Comparison of ENCODE assay signal across 9 cellular contexts in genomic region chr4:122783301-122784215, GRCh38. TPM values are rescaled to one million over a fixed set of nuclear protein-coding genes. Genes with fewer than 3 reads are reported as not detected.
A peak's percentile ranks its signal among the peaks of the same experiment; 100 is the strongest.
DNase-seq lines count a peak whose midpoint lies in the region; ATAC-seq, FAIRE-seq and TF ChIP-seq lines count a peak whose summit lies in the region.
"Had no signal": no experiment of that assay in that cellular context is flagged by ENCODE, and none has a peak within 500 bp of the region (broad histone marks: within the 10 kb centered on the region; RNA-seq: fewer than 3 reads in every experiment).

No MANE protein-coding gene starts in this region.

- H3K27ac ChIP-seq in HUES6 (ENCODE audit: low read depth, low read length) = peak overlapping the region; percentile 96
- H3K27ac ChIP-seq in breast epithelium = peak overlapping the region; percentile 61 to 67
- H3K27ac ChIP-seq in kidney (ENCODE audit: low read depth in 2 of 2, low read length in 2 of 2) = no peak overlapping the region
- peak overlapping the region; percentile 39 to 48 (median 42) for H3K27ac ChIP-seq in transverse colon
- H3K27ac ChIP-seq in OCI-LY7 (ENCODE audit: low read depth, low read length, poor library complexity, severe bottlenecking) = no peak overlapping the region

- no peak for TF ChIP-seq CTCF in breast epithelium (IDR thresholded peaks at IDR 0.05)
- no peak for TF ChIP-seq CTCF in kidney (IDR thresholded peaks at IDR 0.05; ENCODE audit: borderline replicate concordance, extremely low read depth, insufficient read depth)
- no peak for TF ChIP-seq CTCF in transverse colon (IDR thresholded peaks at IDR 0.05)
- TF ChIP-seq CTCF in OCI-LY7 (conservative IDR thresholded peaks at IDR 0.05; ENCODE audit: low read length) = no peak

- peaks cover 49% of the 10 kb centered on the region for H3K4me1 ChIP-seq in HUES6 (ENCODE audit: control insufficient read depth, insufficient read depth, low read length)
- H3K4me1 ChIP-seq in breast epithelium = no peaks in the 10 kb centered on the region
- peaks cover 0 to 4% of the 10 kb centered on the region in 2 donors for H3K4me1 ChIP-seq in kidney (ENCODE audit: control insufficient read depth in 1 of 2, insufficient read depth in 1 of 2, low read depth in 1 of 2, low read length in 2 of 2)
- peaks cover 6 to 19% (median 11%) of the 10 kb centered on the region in 4 donors for H3K4me1 ChIP-seq in transverse colon
- no peaks in the 10 kb centered on the region for H3K4me1 ChIP-seq in OCI-LY7 (ENCODE audit: insufficient read depth, low read length, poor library complexity, severe bottlenecking)

- no peaks in the 10 kb centered on the region for H3K9me2 ChIP-seq in OCI-LY7 (ENCODE audit: insufficient read depth, low read length)

- no peaks in the 10 kb centered on the region for H3K79me2 ChIP-seq in OCI-LY7 (ENCODE audit: insufficient read depth, low read depth, low read length)

- H3K9me3 ChIP-seq in HUES6 (ENCODE audit: control insufficient read depth, insufficient read depth, low read depth, low read length) = peaks cover 7% of the 10 kb centered on the region
- no peaks in the 10 kb centered on the region for H3K9me3 ChIP-seq in breast epithelium
- no peaks in the 10 kb centered on the region for H3K9me3 ChIP-seq in kidney (ENCODE audit: control insufficient read depth in 1 of 2, low read length in 2 of 2)
- H3K9me3 ChIP-seq in transverse colon = no peaks in the 10 kb centered on the region
- no peaks in the 10 kb centered on the region for H3K9me3 ChIP-seq in OCI-LY7 (ENCODE audit: low read length)

- peak overlapping the region; percentile 36 for H3K4me3 ChIP-seq in HUES6 (ENCODE audit: low read depth, low read length)
- peak overlapping the region in 1 of 3 donors; percentile 11 for H3K4me3 ChIP-seq in breast epithelium
- H3K4me3 ChIP-seq in kidney (ENCODE audit: low read length in 2 of 2) = peak overlapping the region in 1 of 2 donors; percentile 19
- H3K4me3 ChIP-seq in transverse colon = no peak overlapping the region
- H3K4me3 ChIP-seq in OCI-LY7 (ENCODE audit: low read depth, low read length, poor library complexity, severe bottlenecking) = no peak overlapping the region

- no peak for TF ChIP-seq EP300 in transverse colon (IDR thresholded peaks at IDR 0.05; ENCODE audit: low read depth)

- BruUV-seq in OCI-LY7 (replicated peaks; lab: Mats Ljungman, UMichigan) = no TSS peak

- no peak for TF ChIP-seq POLR2A in breast epithelium (IDR thresholded peaks at IDR 0.05)
- no peak for TF ChIP-seq POLR2A in transverse colon (IDR thresholded peaks at IDR 0.05)

- ATAC-seq in GM18519 (IDR thresholded peaks at IDR 0.05; ENCODE audit: low FRiP score, unreplicated experiment) = no peak

- DNase-seq in breast epithelium (ENCODE audit: low spot score in 2 of 2) = peak in 1 of 2 donors; percentile 89
- DNase-seq in kidney = peak; percentile 76
- DNase-seq in transverse colon = peak; percentile 21
- no peak for DNase-seq in SHP77 treated with DMSO at 0.1 percent for 48 hours (lab: John Stamatoyannopoulos, UW)
- no peak for DNase-seq in OCI-LY7 (ENCODE audit: low spot score)
- DNase-seq in activated CD4-positive, alpha-beta T cell treated with anti-CD3 and anti-CD28 coated beads for 1 hour = no peak
- DNase-seq: activated gamma-delta T cell treated with Interleukin-2 at 50 U/mL for 16 hours had no signal

- no peak overlapping the region for H2AFZ ChIP-seq in OCI-LY7 (ENCODE audit: low read length)

- no peak for FAIRE-seq in kidney (lab: Jason Lieb, UNC)

- H3K27me3 ChIP-seq in HUES6 (ENCODE audit: control insufficient read depth, insufficient read depth, low read length) = no peaks in the 10 kb centered on the region
- H3K27me3 ChIP-seq in breast epithelium = no peaks in the 10 kb centered on the region
- H3K27me3 ChIP-seq in transverse colon = no peaks in the 10 kb centered on the region

- in situ Hi-C loops in transverse colon (cut with MboI; ENCODE audit: low pct_ligation_motif_present in 1 of 4, low pct_unique_long_range_greater_than_20kb in 1 of 4, low sequenced_read_pairs in 3 of 4) = no loop called here

- no peaks in the 10 kb centered on the region for H4K20me1 ChIP-seq in OCI-LY7 (ENCODE audit: insufficient read depth, low read length)

- WGBS in transverse colon (ENCODE audit: low coverage in 1 of 2), 2 donors = 36 to 63% methylated on average over 2 to 6 of the region's 6 CpGs

- POLR2A ChIA-PET in OCI-LY7 (lab: Charles Lee) = interaction anchor here (0.6 to 0.8 kb wide), 2 partner anchors 30 to 136 kb away, joined by 3 read pairs; no protein-coding TSS in a partner anchor

- H3K36me3 ChIP-seq in HUES6 (ENCODE audit: control insufficient read depth, insufficient read depth, low read length) (no peaks in the 10 kb centered on the region), breast epithelium (no peaks in the 10 kb centered on the region), kidney (ENCODE audit: control insufficient read depth in 1 of 2, insufficient read depth in 2 of 2, low read length in 2 of 2) (no peaks in the 10 kb centered on the region), transverse colon (no peaks in the 10 kb centered on the region), OCI-LY7 (ENCODE audit: insufficient read depth, low read length) (no peaks in the 10 kb centered on the region)

- intact Hi-C loops in breast epithelium (cut with DNase I; ENCODE audit: low total_unique reads) (no loop called here), kidney (cut with DNase I) (no loop called here), transverse colon (cut with DNase I; ENCODE audit: low total_unique reads) (no loop called here), OCI-LY7 (cut with micrococcal nuclease; ENCODE audit: unreplicated experiment) (no loop called here)

- CTCF ChIA-PET in OCI-LY7 (lab: Charles Lee; ENCODE audit: unreplicated experiment) = no interaction called here

- no peak overlapping the region for H3K4me2 ChIP-seq in OCI-LY7 (ENCODE audit: low read length)

- peak overlapping the region; percentile 92 for H3K9ac ChIP-seq in HUES6 (ENCODE audit: low read length)
- no peak overlapping the region for H3K9ac ChIP-seq in kidney (ENCODE audit: low read length in 2 of 2)

RNA-seq across cellular contexts. Expression of gene FGF2, which starts 43.1 kb away (rescaled TPM):
- total RNA-seq in breast epithelium (10 to 100 TPM; 21.6 to 53.6 (median 33.0) TPM), kidney (16.9 TPM), transverse colon (1 to 10 TPM; 1.9 to 8.6 (median 5.8) TPM), OCI-LY7 (2022) (0.53 and 0.85 TPM in 2 replicates)
- polyA plus RNA-seq in kidney (ENCODE audit: insufficient read depth, low read depth, low replicate concordance) = 2.3 TPM
- not detected in 2 replicates for total RNA-seq in OCI-LY7 (2014; rRNA removed; shearing (Covaris generic))

RNA-seq across cellular contexts. Expression of gene BBS12, which starts 51.1 kb away (rescaled TPM):
- total RNA-seq in breast epithelium (10 to 100 TPM in 1 of 3 donors, 1 to 10 TPM in 2; 2.7 to 15.2 (median 5.6) TPM), kidney (9.9 TPM), transverse colon (1 to 10 TPM in 3 of 4 donors, under 1 TPM in 1; 0.60 to 6.0 (median 3.3) TPM), OCI-LY7 (2022) (1.9 and 3.2 TPM in 2 replicates)
- 8.3 TPM for polyA plus RNA-seq in kidney (ENCODE audit: insufficient read depth, low read depth, low replicate concordance)
- total RNA-seq in OCI-LY7 (2014; rRNA removed; shearing (Covaris generic)) = 1.7 and 1.8 TPM in 2 replicates

Comparison
In these comparisons a context has a peak if more than half of its experiments do, and no peak if none do; other contexts are left out.
1. H3K27ac ChIP-seq: peak in HUES6 (single experiment), breast epithelium (2 of 2) and transverse colon (4 of 4); none in kidney (0 of 2) and OCI-LY7 (single experiment).
2. DNase-seq: peak in kidney (single experiment) and transverse colon (single experiment); none in SHP77 treated with DMSO at 0.1 percent for 48 hours (single experiment), OCI-LY7 (single experiment) and activated CD4-positive, alpha-beta T cell treated with anti-CD3 and anti-CD28 coated beads for 1 hour (single experiment).